ENCODE assay signal across 24 cellular contexts in genomic region chr17:82831041-82831817, GRCh38. TPM values are rescaled to one million over a fixed set of nuclear protein-coding genes. Genes with fewer than 3 reads are reported as not detected.
DNase-seq lines count a peak whose midpoint lies in the region; ATAC-seq and TF ChIP-seq lines count a peak whose summit lies in the region.
"Had no signal": no experiment of that assay in that cellular context is flagged by ENCODE, and none has a peak within 500 bp of the region (broad histone marks: within the 10 kb centered on the region; RNA-seq: fewer than 3 reads in every experiment).

No MANE protein-coding gene starts in this region.

- H3K4me1 ChIP-seq in left ventricle myocardium inferior = peaks cover 33% of the 10 kb centered on the region

- H3K36me3 ChIP-seq in left ventricle myocardium inferior = no peaks in the 10 kb centered on the region

- DNase-seq in activated naive CD4-positive, alpha-beta T cell treated with anti-CD3 and anti-CD28 coated beads, Interleukin-2, amount 50 U/mL, for 72 hours (ENCODE audit: low spot score in 2 of 2) = no peak
- no peak for DNase-seq in activated naive CD4-positive, alpha-beta T cell treated with anti-CD3 and anti-CD28 coated beads, Interleukin-2, amount 50 U/mL, for 16 hours
- DNase-seq in NCI-H510A treated with DMSO at 0.1 percent for 48 hours (lab: John Stamatoyannopoulos, UW) = peak; percentile 28
- DNase-seq in left ventricle myocardium inferior = no peak
- no peak for DNase-seq in stimulated activated effector memory CD8-positive, alpha-beta T cell treated with anti-CD3 and anti-CD28 coated beads, Interleukin-12 subunit alpha, Interleukin-12 subunit beta, amount 100 ng/mL, for 72 hours (ENCODE audit: low spot score in 2 of 2)
- DNase-seq in NCI-H446 (lab: John Stamatoyannopoulos, UW) = no peak
- DNase-seq in germinal center (ENCODE audit: low spot score) = no peak
- DNase-seq: activated CD4-positive, CD25-positive, alpha-beta regulatory T cell; activated CD8-positive, alpha-beta T cell treated with anti-CD3 and anti-CD28 coated beads, Interleukin-2, amount 10 ng/mL, durations not matched to agents 7 days and 5 days; activated gamma-delta T cell treated with Interleukin-2 at 50 U/mL for 16 hours; amniotic stem cell; COR-L47; NCI-H146; NCI-H748 treated with DMSO at 0.1 percent for 48 hours; occipital lobe; retina; stimulated activated CD4-positive, alpha-beta T cell treated with anti-CD3 and anti-CD28 coated beads, Interleukin-4, amount 100 ng/mL, for 24 hours; stimulated activated naive CD8-positive, alpha-beta T cell treated with anti-CD3 and anti-CD28 coated beads, Interleukin-15, amount 100 ng/mL, for 72 hours; T1000; upper lobe of left lung had no signal

- no peak for ATAC-seq in activated naive CD4-positive, alpha-beta T cell treated with anti-CD3 and anti-CD28 coated beads, Interleukin-2, amount 50 U/mL, for 72 hours
- no peak for ATAC-seq in stimulated activated effector memory CD8-positive, alpha-beta T cell treated with anti-CD3 and anti-CD28 coated beads, Interleukin-12 subunit alpha, Interleukin-12 subunit beta, amount 100 ng/mL, for 72 hours
- ATAC-seq in HG03159 (IDR thresholded peaks at IDR 0.05; ENCODE audit: unreplicated experiment) = no peak
- ATAC-seq: activated CD8-positive, alpha-beta T cell treated with anti-CD3 and anti-CD28 coated beads, Interleukin-2, amount 10 ng/mL, durations not matched to agents 7 days and 5 days; stimulated activated naive CD8-positive, alpha-beta T cell treated with anti-CD3 and anti-CD28 coated beads, Interleukin-15, amount 100 ng/mL, for 72 hours had no signal

- peaks cover 14% of the 10 kb centered on the region for H3K4me1 Mint-ChIP-seq in stimulated activated effector memory CD8-positive, alpha-beta T cell treated with anti-CD3 and anti-CD28 coated beads, Interleukin-12 subunit alpha, Interleukin-12 subunit beta, amount 100 ng/mL, for 72 hours

- H3K9me3 Mint-ChIP-seq in activated naive CD4-positive, alpha-beta T cell treated with anti-CD3 and anti-CD28 coated beads, Interleukin-2, amount 50 U/mL, for 72 hours = no peaks in the 10 kb centered on the region
- H3K9me3 Mint-ChIP-seq in stimulated activated effector memory CD8-positive, alpha-beta T cell treated with anti-CD3 and anti-CD28 coated beads, Interleukin-12 subunit alpha, Interleukin-12 subunit beta, amount 100 ng/mL, for 72 hours = no peaks in the 10 kb centered on the region

- H3K4me3 Mint-ChIP-seq in stimulated activated effector memory CD8-positive, alpha-beta T cell treated with anti-CD3 and anti-CD28 coated beads, Interleukin-12 subunit alpha, Interleukin-12 subunit beta, amount 100 ng/mL, for 72 hours = no peak overlapping the region
- H3K4me3 Mint-ChIP-seq: activated CD8-positive, alpha-beta T cell treated with anti-CD3 and anti-CD28 coated beads, Interleukin-2, amount 10 ng/mL, durations not matched to agents 7 days and 5 days; stimulated activated naive CD8-positive, alpha-beta T cell treated with anti-CD3 and anti-CD28 coated beads, Interleukin-15, amount 100 ng/mL, for 72 hours had no signal

- TF ChIP-seq CTCF in left ventricle myocardium inferior (IDR thresholded peaks at IDR 0.05; ENCODE audit: borderline replicate concordance) = no peak

- peaks cover 21 to 26% of the 10 kb centered on the region in 2 donors for H3K36me3 Mint-ChIP-seq in activated naive CD4-positive, alpha-beta T cell treated with anti-CD3 and anti-CD28 coated beads, Interleukin-2, amount 50 U/mL, for 72 hours
- H3K36me3 Mint-ChIP-seq in stimulated activated effector memory CD8-positive, alpha-beta T cell treated with anti-CD3 and anti-CD28 coated beads, Interleukin-12 subunit alpha, Interleukin-12 subunit beta, amount 100 ng/mL, for 72 hours = peaks cover 14% of the 10 kb centered on the region

- H3K27me3 ChIP-seq in left ventricle myocardium inferior (ENCODE audit: low read depth) = no peaks in the 10 kb centered on the region
- H3K27me3 ChIP-seq: dorsolateral prefrontal cortex, upper lobe of left lung had no signal

- peak overlapping the region; percentile 60 for H3K4me3 ChIP-seq in left ventricle myocardium inferior
- H3K4me3 ChIP-seq: lung had no signal

- H3K9me3 ChIP-seq in left ventricle myocardium inferior (replicated peaks) = no peaks in the 10 kb centered on the region
- H3K9me3 ChIP-seq: upper lobe of left lung had no signal

- H3K27ac Mint-ChIP-seq in activated naive CD4-positive, alpha-beta T cell treated with anti-CD3 and anti-CD28 coated beads, Interleukin-2, amount 50 U/mL, for 72 hours = peak overlapping the region; percentile 11 to 87
- peak overlapping the region; percentile 77 for H3K27ac Mint-ChIP-seq in stimulated activated effector memory CD8-positive, alpha-beta T cell treated with anti-CD3 and anti-CD28 coated beads, Interleukin-12 subunit alpha, Interleukin-12 subunit beta, amount 100 ng/mL, for 72 hours
- H3K27ac Mint-ChIP-seq: activated CD8-positive, alpha-beta T cell treated with anti-CD3 and anti-CD28 coated beads, Interleukin-2, amount 10 ng/mL, durations not matched to agents 7 days and 5 days had no signal

- intact Hi-C loops in left ventricle myocardium inferior (cut with micrococcal nuclease) = no loop called here

- H3K27ac ChIP-seq in left ventricle myocardium inferior (replicated peaks) = peak overlapping the region; percentile 84

RNA-seq across cellular contexts. Expression of gene ZNF750, which starts 8.6 kb away (rescaled TPM):
- not detected for total RNA-seq in activated naive CD4-positive, alpha-beta T cell treated with anti-CD3 and anti-CD28 coated beads, Interleukin-2, amount 50 U/mL, for 72 hours
- total RNA-seq in left ventricle myocardium inferior = not detected
- total RNA-seq: activated CD8-positive, alpha-beta T cell treated with anti-CD3 and anti-CD28 coated beads, Interleukin-2, amount 10 ng/mL, durations not matched to agents 7 days and 5 days; H4; occipital lobe had no signal
